9 cellular contexts compared by ENCODE assay signal in genomic region chr11:61720597-61720996, GRCh38.
"Had no signal": no experiment of that assay in that cellular context is flagged by ENCODE, and none has a peak within 500 bp of the region (broad histone marks: within the 10 kb centered on the region; RNA-seq: fewer than 3 reads in every experiment).

No MANE protein-coding gene starts in this region.

- FAIRE-seq: HTR-8/SVneo had no signal

- H3K9me3 ChIP-seq: HAP-1 had no signal

- H3K36me3 ChIP-seq: HAP-1 had no signal

- ATAC-seq: GM23338, HCT116 had no signal

- H3K4me3 ChIP-seq: GM23338, HAP-1 had no signal

- DNase-seq: H7, HFFc6, IMR-90, KBM-7 had no signal

- H3K9ac ChIP-seq: KMS-11 had no signal

- H3K4me2 ChIP-seq: GM23338, KMS-11 had no signal

- H3K27ac Mint-ChIP-seq: GM23338, HFFc6 had no signal

- H3K4me1 ChIP-seq: HAP-1 had no signal

- H2AFZ ChIP-seq: GM23338 had no signal

- H3K27ac ChIP-seq: KMS-11 had no signal

- H3K4me3 Mint-ChIP-seq: GM23338, HFFc6 had no signal

- H3K9me3 Mint-ChIP-seq: GM23338, HFFc6 had no signal
